ENCODE assay signal across 31 cellular contexts in genomic region chr14:31909977-31910376, GRCh38.
"Had no signal": no experiment of that assay in that cellular context is flagged by ENCODE, and none has a peak within 500 bp of the region (broad histone marks: within the 10 kb centered on the region; RNA-seq: fewer than 3 reads in every experiment).

No MANE protein-coding gene starts in this region.

- H3K4me1 ChIP-seq: esophagus squamous epithelium, gastroesophageal sphincter had no signal

- DNase-seq: activated CD4-positive, alpha-beta memory T cell treated with anti-CD3 and anti-CD28 coated beads for 36 hours; activated CD4-positive, alpha-beta T cell treated with anti-CD3 and anti-CD28 coated beads for 36 hours; activated CD4-positive, alpha-beta T cell treated with anti-CD3 and anti-CD28 coated beads, Interleukin-2, amount 10 ng/mL, durations not matched to agents 24 days and 14 days; activated CD4-positive, CD25-positive, alpha-beta regulatory T cell; activated CD4-positive, CD25-positive, alpha-beta regulatory T cell treated with anti-CD3 and anti-CD28 coated beads, Interleukin-2, amount 50 U/mL, for 72 hours; activated CD8-positive, alpha-beta memory T cell treated with anti-CD3 and anti-CD28 coated beads, Interleukin-2, amount 10 ng/mL, durations not matched to agents 7 days and 5 days; activated CD8-positive, alpha-beta memory T cell treated with anti-CD3 and anti-CD28 coated beads, Interleukin-2, amount 50 U/mL, for 4 hours; activated CD8-positive, alpha-beta T cell treated with anti-CD3 and anti-CD28 coated beads, Interleukin-2, amount 10 ng/mL, durations not matched to agents 7 days and 5 days; activated effector memory CD4-positive, alpha-beta T cell treated with Interleukin-2 at 50 U/mL for 16 hours; activated gamma-delta T cell treated with Interleukin-2 at 50 U/mL for 16 hours; activated naive CD4-positive, alpha-beta T cell treated with anti-CD3 and anti-CD28 coated beads, Interleukin-2, amount 50 U/mL, for 16 hours; activated naive CD4-positive, alpha-beta T cell treated with Interleukin-2 at 50 U/mL for 16 hours; activated T-cell treated with anti-CD3 and anti-CD28 coated beads, Interleukin-2, amount 50 U/mL, for 1 hour; amniotic stem cell; anterior cingulate cortex; brain microvascular endothelial cell; cortex of kidney; dermis blood vessel endothelial cell; effector CD4-positive, alpha-beta T cell; effector memory CD8-positive, alpha-beta T cell; esophagus squamous epithelium; foreskin melanocyte; heart right ventricle; T-helper 2 cell had no signal

- H3K27ac ChIP-seq: brain microvascular endothelial cell, epithelial cell of prostate, esophagus squamous epithelium, gastroesophageal sphincter, heart right ventricle had no signal

- H3K4me3 ChIP-seq: esophagus squamous epithelium, gastroesophageal sphincter, heart right ventricle had no signal

- FAIRE-seq: astrocyte, bronchial epithelial cell, endometrium, endothelial cell of umbilical vein had no signal

- H3K27me3 ChIP-seq: brain microvascular endothelial cell, esophagus squamous epithelium, gastroesophageal sphincter, heart right ventricle had no signal

- ATAC-seq: activated CD4-positive, alpha-beta T cell treated with anti-CD3 and anti-CD28 coated beads for 36 hours; activated CD8-positive, alpha-beta memory T cell treated with anti-CD3 and anti-CD28 coated beads, Interleukin-2, amount 10 ng/mL, durations not matched to agents 7 days and 5 days; activated CD8-positive, alpha-beta T cell treated with anti-CD3 and anti-CD28 coated beads, Interleukin-2, amount 10 ng/mL, durations not matched to agents 7 days and 5 days; activated T-helper 17 cell treated with anti-CD3 and anti-CD28 coated beads, Interleukin-2, amount 50 U/mL, for 72 hours; effector memory CD8-positive, alpha-beta T cell; gastroesophageal sphincter; heart right ventricle had no signal

- H3K36me3 ChIP-seq: brain microvascular endothelial cell, esophagus squamous epithelium, gastroesophageal sphincter, heart right ventricle had no signal
